ENCODE assay signal across 1 cellular context in the genomic region with DNA sequence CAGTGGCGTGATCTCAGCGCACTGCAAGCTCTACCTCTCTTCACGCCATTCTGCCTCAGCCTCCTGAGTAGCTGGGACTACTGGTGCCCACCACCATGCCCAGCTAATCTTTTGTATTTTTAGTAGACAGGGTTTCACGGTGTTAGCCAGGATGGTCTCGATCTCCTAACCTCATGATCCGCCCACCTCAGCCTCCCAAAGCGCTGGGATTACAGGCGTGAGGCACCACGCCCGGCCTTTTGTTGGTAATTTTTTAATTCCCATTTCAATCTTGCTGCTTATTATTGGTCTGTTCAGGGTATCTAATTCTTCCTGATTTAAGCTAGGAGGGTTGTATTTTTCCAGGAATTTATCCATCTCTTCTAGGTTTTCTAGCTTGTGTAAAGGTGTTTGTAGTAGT.
TF ChIP-seq lines count a peak whose summit lies in the region.

No MANE protein-coding gene starts in this region.

TF ChIP-seq in GM12878, 131 proteins besides CTCF, POLR2A, EP300 and RAD21:
- TF ChIP-seq, protein P1, sequence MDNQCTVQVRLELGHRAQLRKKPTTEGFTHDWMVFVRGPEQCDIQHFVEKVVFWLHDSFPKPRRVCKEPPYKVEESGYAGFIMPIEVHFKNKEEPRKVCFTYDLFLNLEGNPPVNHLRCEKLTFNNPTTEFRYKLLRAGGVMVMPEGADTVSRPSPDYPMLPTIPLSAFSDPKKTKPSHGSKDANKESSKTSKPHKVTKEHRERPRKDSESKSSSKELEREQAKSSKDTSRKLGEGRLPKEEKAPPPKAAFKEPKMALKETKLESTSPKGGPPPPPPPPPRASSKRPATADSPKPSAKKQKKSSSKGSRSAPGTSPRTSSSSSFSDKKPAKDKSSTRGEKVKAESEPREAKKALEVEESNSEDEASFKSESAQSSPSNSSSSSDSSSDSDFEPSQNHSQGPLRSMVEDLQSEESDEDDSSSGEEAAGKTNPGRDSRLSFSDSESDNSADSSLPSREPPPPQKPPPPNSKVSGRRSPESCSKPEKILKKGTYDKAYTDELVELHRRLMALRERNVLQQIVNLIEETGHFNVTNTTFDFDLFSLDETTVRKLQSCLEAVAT (IDR thresholded peaks at IDR 0.05), result peak; percentile 72; the same call in 1 of the 2 replicates
- TF ChIP-seq, protein P2, sequence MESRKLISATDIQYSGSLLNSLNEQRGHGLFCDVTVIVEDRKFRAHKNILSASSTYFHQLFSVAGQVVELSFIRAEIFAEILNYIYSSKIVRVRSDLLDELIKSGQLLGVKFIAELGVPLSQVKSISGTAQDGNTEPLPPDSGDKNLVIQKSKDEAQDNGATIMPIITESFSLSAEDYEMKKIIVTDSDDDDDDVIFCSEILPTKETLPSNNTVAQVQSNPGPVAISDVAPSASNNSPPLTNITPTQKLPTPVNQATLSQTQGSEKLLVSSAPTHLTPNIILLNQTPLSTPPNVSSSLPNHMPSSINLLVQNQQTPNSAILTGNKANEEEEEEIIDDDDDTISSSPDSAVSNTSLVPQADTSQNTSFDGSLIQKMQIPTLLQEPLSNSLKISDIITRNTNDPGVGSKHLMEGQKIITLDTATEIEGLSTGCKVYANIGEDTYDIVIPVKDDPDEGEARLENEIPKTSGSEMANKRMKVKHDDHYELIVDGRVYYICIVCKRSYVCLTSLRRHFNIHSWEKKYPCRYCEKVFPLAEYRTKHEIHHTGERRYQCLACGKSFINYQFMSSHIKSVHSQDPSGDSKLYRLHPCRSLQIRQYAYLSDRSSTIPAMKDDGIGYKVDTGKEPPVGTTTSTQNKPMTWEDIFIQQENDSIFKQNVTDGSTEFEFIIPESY (IDR thresholded peaks at IDR 0.05), result 0 out of 2 replicates have a peak, but pooled peaks have one; percentile 32
